Comparison of ENCODE assay signal across 21 cellular contexts in the genomic region with DNA sequence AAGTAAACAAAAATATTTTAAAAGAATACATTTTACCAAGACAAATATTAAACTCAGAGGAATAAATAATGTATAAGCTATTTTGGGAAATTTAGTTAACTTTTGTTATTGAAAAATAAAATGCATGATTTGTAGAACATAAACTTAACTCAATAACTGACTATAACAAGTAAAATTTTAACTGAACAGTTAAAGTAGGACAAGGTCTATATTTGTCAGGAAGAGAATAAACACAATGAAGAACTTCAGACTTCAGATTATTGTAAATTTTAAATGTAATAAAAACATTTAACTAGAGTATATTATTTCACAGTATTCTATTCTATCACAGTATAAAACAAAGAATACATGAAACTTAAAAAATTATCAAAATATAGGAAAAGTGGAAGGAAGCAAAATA.
DNase-seq lines count a peak whose midpoint lies in the region; ATAC-seq, FAIRE-seq and TF ChIP-seq lines count a peak whose summit lies in the region.
"Had no signal": no experiment of that assay in that cellular context is flagged by ENCODE, and none has a peak within 500 bp of the region (broad histone marks: within the 10 kb centered on the region; RNA-seq: fewer than 3 reads in every experiment).

No MANE protein-coding gene starts in this region.

- H3K9ac ChIP-seq in liver (ENCODE audit: low read depth in 1 of 2, low read length in 2 of 2) (no peak overlapping the region), HepG2 (ENCODE audit: insufficient read depth, low read depth, low read length) (no peak overlapping the region)
- H3K9ac ChIP-seq: BLaER1 had no signal

- no peak for ATAC-seq in HepG2
- no peak for ATAC-seq in GM21447 (IDR thresholded peaks at IDR 0.05; ENCODE audit: unreplicated experiment)
- ATAC-seq: CD8-positive, alpha-beta T cell had no signal

- no TSS peak for BruUV-seq in HepG2 (replicated peaks; lab: Mats Ljungman, UMichigan)

- DNase-seq in HepG2 (ENCODE audit: low spot score) (no peak), small intestine (no peak), NCI-H1092 (lab: John Stamatoyannopoulos, UW) (no peak)
- DNase-seq: Caco-2; CD4-positive, CD25-positive, alpha-beta regulatory T cell; CD8-positive, alpha-beta T cell; DMS153; DND-41; GDM1; GOT3; HFFc6 had no signal

- no peak overlapping the region for H3K27ac ChIP-seq in liver (ENCODE audit: low read depth in 1 of 2, low read length in 2 of 2)
- no peak overlapping the region for H3K27ac ChIP-seq in HepG2 (ENCODE audit: extremely low read length, insufficient read depth, low read length)
- no peak overlapping the region for H3K27ac ChIP-seq in small intestine (ENCODE audit: low read depth in 1 of 2, low read length in 1 of 2)
- H3K27ac ChIP-seq: 22Rv1, BLaER1, C4-2B had no signal

- CTCF ChIA-PET in HepG2 (lab: Yijun Ruan, JAX; ENCODE audit: low intra/inter-chr PET ratio, low total read pairs), result no interaction called here

- TF ChIP-seq POLR2A in HepG2 (IDR thresholded peaks at IDR 0.05; ENCODE audit: insufficient read depth in 1 of 2, low read depth in 2 of 2, low read length in 2 of 2), result no peak

- peaks cover 0 to 2% (median 0%) of the 10 kb centered on the region in 4 donors for H3K9me3 ChIP-seq in liver (ENCODE audit: control insufficient read depth in 4 of 4, low read length in 3 of 4)
- H3K9me3 ChIP-seq in HepG2 (ENCODE audit: low read length), result peaks cover 54% of the 10 kb centered on the region
- H3K9me3 ChIP-seq in small intestine (ENCODE audit: control insufficient read depth, low read depth), result no peaks in the 10 kb centered on the region
- H3K9me3 ChIP-seq: Caco-2, HAP-1 had no signal

- H3K4me1 ChIP-seq in liver (ENCODE audit: control insufficient read depth in 4 of 4, insufficient read depth in 4 of 4, low read length in 3 of 4) (peaks cover 0 to 6% (median 0%) of the 10 kb centered on the region in 4 donors), HepG2 (ENCODE audit: insufficient read depth, low read length) (no peaks in the 10 kb centered on the region), small intestine (ENCODE audit: control insufficient read depth in 2 of 2, insufficient read depth in 1 of 2, low read depth in 1 of 2, low read length in 1 of 2) (no peaks in the 10 kb centered on the region)
- H3K4me1 ChIP-seq: BLaER1, Caco-2, HAP-1 had no signal

- H3K79me2 ChIP-seq in HepG2 (ENCODE audit: insufficient read depth, low read length), result no peaks in the 10 kb centered on the region

- H3K4me3 ChIP-seq in liver (ENCODE audit: low read depth in 1 of 3, low read length in 3 of 3) (no peak overlapping the region), HepG2 (replicated peaks in 1 of 3; ENCODE audit: insufficient read depth in 1 of 3, low read depth in 2 of 3, low read length in 3 of 3) (no peak overlapping the region), small intestine (ENCODE audit: low read depth in 1 of 2, low read length in 2 of 2) (no peak overlapping the region)
- H3K4me3 ChIP-seq: BLaER1, HAP-1 had no signal

- H3K27me3 ChIP-seq in liver (ENCODE audit: control insufficient read depth in 4 of 4, insufficient read depth in 4 of 4, low read length in 3 of 4) (no peaks in the 10 kb centered on the region), HepG2 (ENCODE audit: control insufficient read depth in 1 of 2, insufficient read depth in 2 of 2, low read length in 2 of 2) (no peaks in the 10 kb centered on the region), small intestine (ENCODE audit: control insufficient read depth in 2 of 2, insufficient read depth in 2 of 2, low read length in 2 of 2) (no peaks in the 10 kb centered on the region)
- H3K27me3 ChIP-seq: BLaER1 had no signal

- intact Hi-C loops in HepG2 (cut with micrococcal nuclease; ENCODE audit: unreplicated experiment), result no loop called here

- no peak for TF ChIP-seq RAD21 in liver (IDR thresholded peaks at IDR 0.05)
- no peak for TF ChIP-seq RAD21 in HepG2 (CRISPR knock-in tag; IDR thresholded peaks at IDR 0.05)

- TF ChIP-seq EP300 in HepG2 (IDR thresholded peaks at IDR 0.05; ENCODE audit: low read depth in 2 of 2, low read length in 2 of 2) (no peak), HepG2 (CRISPR knock-in tag; IDR thresholded peaks at IDR 0.05; ENCODE audit: borderline replicate concordance) (no peak)

- no peaks in the 10 kb centered on the region for H3K36me3 ChIP-seq in liver (ENCODE audit: control insufficient read depth in 4 of 4, insufficient read depth in 3 of 4, low read depth in 1 of 4, low read length in 3 of 4)
- H3K36me3 ChIP-seq in HepG2 (replicated peaks in 1 of 2; ENCODE audit: control insufficient read depth in 1 of 2, insufficient read depth in 2 of 2, low read length in 2 of 2), result no peaks in the 10 kb centered on the region
- H3K36me3 ChIP-seq in small intestine (ENCODE audit: control insufficient read depth in 2 of 2, insufficient read depth in 2 of 2, low read length in 2 of 2), result no peaks in the 10 kb centered on the region
- H3K36me3 ChIP-seq: BLaER1, HAP-1 had no signal

- H2AFZ ChIP-seq in HepG2 (ENCODE audit: low read length), result no peak overlapping the region

- TF ChIP-seq CTCF in liver (IDR thresholded peaks at IDR 0.05; ENCODE audit: low read depth, low read length, missing input control) (no peak), HepG2 (CRISPR knock-in tag; IDR thresholded peaks at IDR 0.05) (no peak)

- no peak for FAIRE-seq in HepG2 (lab: Jason Lieb, UNC)
- FAIRE-seq in islet of Langerhans (lab: Jason Lieb, UNC), result peak; percentile 86
- FAIRE-seq in small intestine (lab: Jason Lieb, UNC), result peak; percentile 64
- FAIRE-seq: GM12891, GM18507, H54 had no signal

- POLR2A ChIA-PET in HepG2 (lab: Yijun Ruan, JAX), result no interaction called here

- in situ Hi-C loops in HepG2 (cut with HindIII; ENCODE audit: extremely low pct_ligation_motif_present, low pct_unique_long_range_greater_than_20kb), result no loop called here

- H4K20me1 ChIP-seq in HepG2 (ENCODE audit: insufficient read depth, low read length), result no peaks in the 10 kb centered on the region
- H4K20me1 ChIP-seq: BLaER1 had no signal

- no peak overlapping the region for H3K4me2 ChIP-seq in HepG2 (ENCODE audit: low read depth, low read length)
- H3K4me2 ChIP-seq: BLaER1 had no signal

TF ChIP-seq in liver, 16 proteins besides CTCF, POLR2A, EP300 and RAD21:
- peak; percentile 15 to 64 for TF ChIP-seq HNF4A (conservative IDR thresholded peaks at IDR 0.05)
- TF ChIP-seq SP1 (IDR thresholded peaks at IDR 0.05), result peak; percentile 11
- TF ChIP-seq YY1 (IDR thresholded peaks at IDR 0.05), result no peak

TF ChIP-seq in HepG2, 621 proteins besides CTCF, POLR2A, EP300 and RAD21:
- TF ChIP-seq, protein P1, sequence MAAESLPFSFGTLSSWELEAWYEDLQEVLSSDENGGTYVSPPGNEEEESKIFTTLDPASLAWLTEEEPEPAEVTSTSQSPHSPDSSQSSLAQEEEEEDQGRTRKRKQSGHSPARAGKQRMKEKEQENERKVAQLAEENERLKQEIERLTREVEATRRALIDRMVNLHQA (CRISPR knock-in tag; IDR thresholded peaks at IDR 0.05), result no peak
- TF ChIP-seq, protein P2, sequence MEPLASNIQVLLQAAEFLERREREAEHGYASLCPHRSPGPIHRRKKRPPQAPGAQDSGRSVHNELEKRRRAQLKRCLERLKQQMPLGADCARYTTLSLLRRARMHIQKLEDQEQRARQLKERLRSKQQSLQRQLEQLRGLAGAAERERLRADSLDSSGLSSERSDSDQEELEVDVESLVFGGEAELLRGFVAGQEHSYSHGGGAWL (CRISPR knock-in tag; IDR thresholded peaks at IDR 0.05), result no peak
- TF ChIP-seq PTBP1 (IDR thresholded peaks at IDR 0.05; ENCODE audit: low read depth, low read length, poor library complexity, severe bottlenecking) (no peak), ZNF766 (CRISPR knock-in tag; IDR thresholded peaks at IDR 0.05; ENCODE audit: borderline replicate concordance) (no peak), HOXD1 (CRISPR knock-in tag; IDR thresholded peaks at IDR 0.05) (no peak), ZNF564 (CRISPR knock-in tag; IDR thresholded peaks at IDR 0.05) (no peak), ZNF441 (CRISPR knock-in tag; IDR thresholded peaks at IDR 0.05; ENCODE audit: borderline replicate concordance) (no peak), TBP (CRISPR knock-in tag; IDR thresholded peaks at IDR 0.05) (no peak), GABPA (IDR thresholded peaks at IDR 0.05; ENCODE audit: low read depth, low read length) (no peak), GABPA (CRISPR knock-in tag; IDR thresholded peaks at IDR 0.05; ENCODE audit: low read depth) (no peak), GRHL1 (CRISPR knock-in tag; conservative IDR thresholded peaks at IDR 0.05) (no peak), MEIS1 (CRISPR knock-in tag; IDR thresholded peaks at IDR 0.05; ENCODE audit: borderline replicate concordance) (no peak), AGO2 (optimal IDR thresholded peaks at IDR 0.05; ENCODE audit: low read depth, low read length) (no peak), NKX3-1 (CRISPR knock-in tag; IDR thresholded peaks at IDR 0.05) (no peak)
